27 cellular contexts compared by ENCODE assay signal in the genomic region with DNA sequence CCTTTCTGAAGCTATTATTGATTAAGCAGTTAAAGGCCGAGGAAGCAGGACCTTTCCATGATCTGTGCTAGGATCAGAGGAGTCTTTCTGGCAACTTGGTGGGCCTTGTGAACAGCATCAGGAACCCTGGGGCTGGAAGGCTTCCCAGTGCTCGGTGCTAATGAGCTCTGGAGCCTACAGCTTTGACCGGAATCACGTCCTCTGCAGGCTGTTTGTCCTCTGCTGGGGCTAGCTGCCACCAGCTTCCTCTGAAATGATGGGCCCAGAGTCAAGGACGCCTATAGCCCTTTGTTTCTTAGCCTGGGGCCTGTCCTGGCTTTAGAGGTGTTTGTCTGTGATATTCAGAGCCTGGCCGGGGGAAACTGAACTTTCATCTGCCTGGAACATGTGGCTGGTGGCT.
"Had no signal": no experiment of that assay in that cellular context is flagged by ENCODE, and none has a peak within 500 bp of the region (broad histone marks: within the 10 kb centered on the region; RNA-seq: fewer than 3 reads in every experiment).

No MANE protein-coding gene starts in this region.

- H3K27ac ChIP-seq: colonic mucosa, esophagus muscularis mucosa, foreskin keratinocyte, gastroesophageal sphincter, heart right ventricle, left lung, parathyroid adenoma, right atrium auricular region, sigmoid colon, stomach, thyroid gland, vagina had no signal

- H3K9ac ChIP-seq: parathyroid adenoma had no signal

- H3K36me3 ChIP-seq: colonic mucosa, esophagus muscularis mucosa, gastroesophageal sphincter, heart right ventricle, left lung, right atrium auricular region, sigmoid colon, stomach, thyroid gland, vagina had no signal

- DNase-seq: colonic mucosa; effector CD8-positive, alpha-beta T cell; foreskin keratinocyte; heart right ventricle; hippocampal formation; left cardiac atrium; left lung; mesenchymal stem cell; midbrain; natural killer cell; sigmoid colon; stimulated activated CD4-positive, alpha-beta T cell treated with anti-CD3 and anti-CD28 coated beads, Interleukin-2, amount 100 ng/mL, for 24 hours; stimulated activated CD4-positive, alpha-beta T cell treated with anti-CD3 and anti-CD28 coated beads, Interleukin-4, amount 100 ng/mL, for 24 hours; stimulated activated naive CD4-positive, alpha-beta T cell treated with Interleukin-2 at 50 U/mL for 16 hours; stomach; thyroid gland; trophoblast cell had no signal

- H3K9me3 ChIP-seq: colonic mucosa, esophagus muscularis mucosa, gastroesophageal sphincter, heart right ventricle, left lung, right atrium auricular region, stomach, thyroid gland, vagina had no signal

- H3K4me3 ChIP-seq: colonic mucosa, esophagus muscularis mucosa, gastroesophageal sphincter, heart right ventricle, left lung, right atrium auricular region, sigmoid colon, stomach, thyroid gland, vagina had no signal

- FAIRE-seq: endothelial cell of umbilical vein, islet of Langerhans had no signal

- H3K27me3 ChIP-seq: colonic mucosa, esophagus muscularis mucosa, foreskin keratinocyte, left lung, right atrium auricular region, sigmoid colon, thyroid gland, vagina had no signal

- H3K4me1 ChIP-seq: colonic mucosa, esophagus muscularis mucosa, foreskin keratinocyte, gastroesophageal sphincter, heart right ventricle, left lung, parathyroid adenoma, right atrium auricular region, sigmoid colon, stomach, thyroid gland, vagina had no signal

- H3K79me2 ChIP-seq: parathyroid adenoma had no signal

- ATAC-seq: foreskin keratinocyte; gastroesophageal sphincter; heart right ventricle; left cardiac atrium; left lung; natural killer cell; stimulated activated effector memory CD8-positive, alpha-beta T cell treated with anti-CD3 and anti-CD28 coated beads, Interleukin-12 subunit alpha, Interleukin-12 subunit beta, amount 100 ng/mL, for 72 hours had no signal

- H3K9me3 Mint-ChIP-seq: dendritic cell treated with granulocyte-macrophage colony-stimulating factor and Interleukin-4, amounts not matched to agents 40 ng/mL and 50 ng/mL, for 4 days had no signal

- H3K36me3 Mint-ChIP-seq: natural killer cell; stimulated activated effector memory CD8-positive, alpha-beta T cell treated with anti-CD3 and anti-CD28 coated beads, Interleukin-12 subunit alpha, Interleukin-12 subunit beta, amount 100 ng/mL, for 72 hours had no signal

- H3K4me3 Mint-ChIP-seq: dendritic cell treated with granulocyte-macrophage colony-stimulating factor and Interleukin-4, amounts not matched to agents 40 ng/mL and 50 ng/mL, for 4 days; natural killer cell; stimulated activated effector memory CD8-positive, alpha-beta T cell treated with anti-CD3 and anti-CD28 coated beads, Interleukin-12 subunit alpha, Interleukin-12 subunit beta, amount 100 ng/mL, for 72 hours had no signal

- H3K27ac Mint-ChIP-seq: dendritic cell treated with granulocyte-macrophage colony-stimulating factor and Interleukin-4, amounts not matched to agents 40 ng/mL and 50 ng/mL, for 4 days; natural killer cell; progenitor cell of endocrine pancreas; stimulated activated effector memory CD8-positive, alpha-beta T cell treated with anti-CD3 and anti-CD28 coated beads, Interleukin-12 subunit alpha, Interleukin-12 subunit beta, amount 100 ng/mL, for 72 hours had no signal

- H2AFZ ChIP-seq: parathyroid adenoma had no signal

- H3K27me3 Mint-ChIP-seq: dendritic cell treated with granulocyte-macrophage colony-stimulating factor and Interleukin-4, amounts not matched to agents 40 ng/mL and 50 ng/mL, for 4 days; progenitor cell of endocrine pancreas had no signal

- H3K4me1 Mint-ChIP-seq: natural killer cell; stimulated activated effector memory CD8-positive, alpha-beta T cell treated with anti-CD3 and anti-CD28 coated beads, Interleukin-12 subunit alpha, Interleukin-12 subunit beta, amount 100 ng/mL, for 72 hours had no signal
